In the genomic region with DNA sequence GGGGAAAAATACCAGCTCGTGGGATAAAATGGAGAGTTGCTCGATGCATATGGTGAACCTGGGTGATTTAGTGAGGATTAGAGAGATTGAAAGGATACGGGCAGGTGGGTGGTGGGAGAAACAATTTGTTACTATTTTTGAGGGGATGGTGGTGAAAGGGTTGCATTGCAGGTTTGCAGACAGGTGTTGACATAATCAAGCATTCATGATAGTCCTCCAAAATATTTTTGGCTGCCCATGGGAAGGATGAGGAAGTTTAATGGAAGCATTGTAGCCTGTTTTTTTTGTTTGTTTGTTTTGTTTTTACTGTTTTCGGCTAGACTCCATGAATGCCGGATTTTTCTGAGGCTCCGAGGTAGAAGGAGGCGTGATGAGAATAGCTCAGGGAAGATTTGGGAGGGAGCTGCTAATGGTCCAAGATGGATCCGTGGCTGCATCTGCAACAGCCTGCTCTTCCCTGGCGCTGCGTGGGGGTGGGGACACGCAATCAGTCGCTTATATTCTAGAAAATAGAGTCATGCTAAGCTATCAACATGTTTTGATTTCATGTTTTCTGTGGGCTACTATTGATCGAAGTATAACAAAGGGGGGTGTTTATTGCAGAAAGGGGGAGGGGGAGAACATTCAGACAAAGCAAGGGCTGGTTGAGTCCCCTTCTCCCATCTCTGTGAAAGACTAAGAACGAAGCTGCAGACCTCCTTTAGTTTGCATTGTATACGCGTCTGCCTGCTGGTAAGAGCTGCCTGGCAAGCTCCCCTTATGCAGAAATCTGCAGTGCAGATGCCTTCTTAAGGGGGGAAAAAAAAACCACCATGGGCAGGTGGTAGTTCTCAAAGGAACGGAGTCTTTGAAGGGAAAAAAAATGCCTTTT, we compare ENCODE assay signal across 1 cellular context.
A peak's percentile ranks its signal among the peaks of the same experiment; 100 is the strongest.
TF ChIP-seq lines count a peak whose summit lies in the region.

No MANE protein-coding gene starts in this region.

TF ChIP-seq in HepG2, 621 proteins besides CTCF, POLR2A, EP300 and RAD21:
- TF ChIP-seq KDM2A (CRISPR knock-in tag; IDR thresholded peaks at IDR 0.05; ENCODE audit: borderline replicate concordance, low read depth), result no peak
- no peak for TF ChIP-seq NRL (CRISPR knock-in tag; IDR thresholded peaks at IDR 0.05; ENCODE audit: borderline replicate concordance)
- TF ChIP-seq, protein P1, sequence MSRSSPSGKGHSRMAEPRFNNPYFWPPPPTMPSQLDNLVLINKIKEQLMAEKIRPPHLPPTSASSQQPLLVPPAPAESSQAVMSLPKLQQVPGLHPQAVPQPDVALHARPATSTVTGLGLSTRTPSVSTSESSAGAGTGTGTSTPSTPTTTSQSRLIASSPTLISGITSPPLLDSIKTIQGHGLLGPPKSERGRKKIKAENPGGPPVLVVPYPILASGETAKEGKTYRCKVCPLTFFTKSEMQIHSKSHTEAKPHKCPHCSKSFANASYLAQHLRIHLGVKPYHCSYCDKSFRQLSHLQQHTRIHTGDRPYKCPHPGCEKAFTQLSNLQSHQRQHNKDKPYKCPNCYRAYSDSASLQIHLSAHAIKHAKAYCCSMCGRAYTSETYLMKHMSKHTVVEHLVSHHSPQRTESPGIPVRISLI (CRISPR knock-in tag; IDR thresholded peaks at IDR 0.05; ENCODE audit: borderline replicate concordance), result no peak
- peak; percentile 41; the same call in 1 of the 2 replicates for TF ChIP-seq FOXK2 (IDR thresholded peaks at IDR 0.05)
- no peak; the same call in 1 of the 2 replicates for TF ChIP-seq SAP130 (CRISPR knock-in tag; IDR thresholded peaks at IDR 0.05; ENCODE audit: low read depth)
- TF ChIP-seq, protein P2, sequence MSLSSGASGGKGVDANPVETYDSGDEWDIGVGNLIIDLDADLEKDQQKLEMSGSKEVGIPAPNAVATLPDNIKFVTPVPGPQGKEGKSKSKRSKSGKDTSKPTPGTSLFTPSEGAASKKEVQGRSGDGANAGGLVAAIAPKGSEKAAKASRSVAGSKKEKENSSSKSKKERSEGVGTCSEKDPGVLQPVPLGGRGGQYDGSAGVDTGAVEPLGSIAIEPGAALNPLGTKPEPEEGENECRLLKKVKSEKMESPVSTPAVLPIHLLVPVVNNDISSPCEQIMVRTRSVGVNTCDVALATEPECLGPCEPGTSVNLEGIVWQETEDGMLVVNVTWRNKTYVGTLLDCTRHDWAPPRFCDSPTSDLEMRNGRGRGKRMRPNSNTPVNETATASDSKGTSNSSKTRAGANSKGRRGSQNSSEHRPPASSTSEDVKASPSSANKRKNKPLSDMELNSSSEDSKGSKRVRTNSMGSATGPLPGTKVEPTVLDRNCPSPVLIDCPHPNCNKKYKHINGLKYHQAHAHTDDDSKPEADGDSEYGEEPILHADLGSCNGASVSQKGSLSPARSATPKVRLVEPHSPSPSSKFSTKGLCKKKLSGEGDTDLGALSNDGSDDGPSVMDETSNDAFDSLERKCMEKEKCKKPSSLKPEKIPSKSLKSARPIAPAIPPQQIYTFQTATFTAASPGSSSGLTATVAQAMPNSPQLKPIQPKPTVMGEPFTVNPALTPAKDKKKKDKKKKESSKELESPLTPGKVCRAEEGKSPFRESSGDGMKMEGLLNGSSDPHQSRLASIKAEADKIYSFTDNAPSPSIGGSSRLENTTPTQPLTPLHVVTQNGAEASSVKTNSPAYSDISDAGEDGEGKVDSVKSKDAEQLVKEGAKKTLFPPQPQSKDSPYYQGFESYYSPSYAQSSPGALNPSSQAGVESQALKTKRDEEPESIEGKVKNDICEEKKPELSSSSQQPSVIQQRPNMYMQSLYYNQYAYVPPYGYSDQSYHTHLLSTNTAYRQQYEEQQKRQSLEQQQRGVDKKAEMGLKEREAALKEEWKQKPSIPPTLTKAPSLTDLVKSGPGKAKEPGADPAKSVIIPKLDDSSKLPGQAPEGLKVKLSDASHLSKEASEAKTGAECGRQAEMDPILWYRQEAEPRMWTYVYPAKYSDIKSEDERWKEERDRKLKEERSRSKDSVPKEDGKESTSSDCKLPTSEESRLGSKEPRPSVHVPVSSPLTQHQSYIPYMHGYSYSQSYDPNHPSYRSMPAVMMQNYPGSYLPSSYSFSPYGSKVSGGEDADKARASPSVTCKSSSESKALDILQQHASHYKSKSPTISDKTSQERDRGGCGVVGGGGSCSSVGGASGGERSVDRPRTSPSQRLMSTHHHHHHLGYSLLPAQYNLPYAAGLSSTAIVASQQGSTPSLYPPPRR (CRISPR knock-in tag; IDR thresholded peaks at IDR 0.05; ENCODE audit: borderline replicate concordance), result no peak
- 0 out of 2 replicates have a peak, but pooled peaks have one; percentile 5 for TF ChIP-seq ZNF703 (CRISPR knock-in tag; IDR thresholded peaks at IDR 0.05; ENCODE audit: borderline replicate concordance)
- no peak for TF ChIP-seq ISX (CRISPR knock-in tag; conservative IDR thresholded peaks at IDR 0.05)
- TF ChIP-seq SNAPC2 (CRISPR knock-in tag; IDR thresholded peaks at IDR 0.05), result no peak
- TF ChIP-seq FLYWCH1 (CRISPR knock-in tag; IDR thresholded peaks at IDR 0.05), result no peak
- no peak for TF ChIP-seq HDAC2 (CRISPR knock-in tag; IDR thresholded peaks at IDR 0.05)
- no peak for TF ChIP-seq AKAP8 (CRISPR knock-in tag; IDR thresholded peaks at IDR 0.05)
- TF ChIP-seq FOXA1 (IDR thresholded peaks at IDR 0.05), result no peak
- 0 out of 2 replicates have a peak, but pooled peaks have one; percentile 14 for TF ChIP-seq FOXA1 (CRISPR knock-in tag; IDR thresholded peaks at IDR 0.05)
- TF ChIP-seq SALL1 (CRISPR knock-in tag; IDR thresholded peaks at IDR 0.05), result no peak
- no peak for TF ChIP-seq MIER3 (CRISPR knock-in tag; IDR thresholded peaks at IDR 0.05; ENCODE audit: borderline replicate concordance)
- TF ChIP-seq ZNF468 (CRISPR knock-in tag; IDR thresholded peaks at IDR 0.05), result no peak
- TF ChIP-seq NFE2 (CRISPR knock-in tag; IDR thresholded peaks at IDR 0.05), result no peak
- no peak for TF ChIP-seq ZNF775 (CRISPR knock-in tag; IDR thresholded peaks at IDR 0.05; ENCODE audit: borderline replicate concordance)
- no peak for TF ChIP-seq SSRP1 (CRISPR knock-in tag; IDR thresholded peaks at IDR 0.05)
- 0 out of 2 replicates have a peak, but pooled peaks have one; percentile 13 for TF ChIP-seq SIN3A (IDR thresholded peaks at IDR 0.05; ENCODE audit: borderline replicate concordance, low read depth, low read length)
- no peak for TF ChIP-seq ZNF253 (CRISPR knock-in tag; IDR thresholded peaks at IDR 0.05; ENCODE audit: borderline replicate concordance)
- peak; percentile 15; the same call in 1 of the 2 replicates for TF ChIP-seq FOXC1 (CRISPR knock-in tag; IDR thresholded peaks at IDR 0.05; ENCODE audit: borderline replicate concordance)
- no peak for TF ChIP-seq ZNF776 (CRISPR knock-in tag; IDR thresholded peaks at IDR 0.05)
- TF ChIP-seq PRPF4 (IDR thresholded peaks at IDR 0.05; ENCODE audit: low read depth, low read length, poor library complexity, severe bottlenecking), result no peak
- no peak for TF ChIP-seq TBL1XR1 (IDR thresholded peaks at IDR 0.05; ENCODE audit: borderline replicate concordance, low read length, partially characterized antibody)
- TF ChIP-seq RXRA (CRISPR knock-in tag; IDR thresholded peaks at IDR 0.05), result no peak
- TF ChIP-seq TP53 (CRISPR knock-in tag; conservative IDR thresholded peaks at IDR 0.05), result 0 out of 2 replicates have a peak, but pooled peaks have one; percentile 29
- peak; percentile 13; the same call in 1 of the 2 replicates for TF ChIP-seq ZNF446 (CRISPR knock-in tag; IDR thresholded peaks at IDR 0.05)
- no peak for TF ChIP-seq ELF3 (CRISPR knock-in tag; IDR thresholded peaks at IDR 0.05)
- no peak for TF ChIP-seq ZNF335 (CRISPR knock-in tag; IDR thresholded peaks at IDR 0.05)
